ENCODE assay signal across 9 cellular contexts in genomic region chr2:55157474-55157884, GRCh38.
DNase-seq lines count a peak whose midpoint lies in the region; ATAC-seq, FAIRE-seq and TF ChIP-seq lines count a peak whose summit lies in the region.
"Had no signal": no experiment of that assay in that cellular context is flagged by ENCODE, and none has a peak within 500 bp of the region (broad histone marks: within the 10 kb centered on the region; RNA-seq: fewer than 3 reads in every experiment).

No MANE protein-coding gene starts in this region.

- H3K4me3 ChIP-seq in GM23248, result no peak overlapping the region
- no peak overlapping the region for H3K4me3 ChIP-seq in fibroblast of villous mesenchyme (ENCODE audit: low read depth, low read length)
- no peak overlapping the region for H3K4me3 ChIP-seq in colonic mucosa
- H3K4me3 ChIP-seq: SJCRH30 had no signal

- H3K36me3 ChIP-seq in GM23248 (ENCODE audit: low read depth), result no peaks in the 10 kb centered on the region
- H3K36me3 ChIP-seq in colonic mucosa, result no peaks in the 10 kb centered on the region
- H3K36me3 ChIP-seq: SJCRH30 had no signal

- peak overlapping the region; percentile 63 for H3K27ac ChIP-seq in GM23248
- no peak overlapping the region for H3K27ac ChIP-seq in colonic mucosa
- H3K27ac ChIP-seq: SJCRH30 had no signal

- FAIRE-seq in frontal cortex (lab: Jason Lieb, UNC), result no peak

- H4K20me1 ChIP-seq in GM23248 (ENCODE audit: insufficient read depth), result no peaks in the 10 kb centered on the region

- no peaks in the 10 kb centered on the region for H3K27me3 ChIP-seq in GM23248 (replicated peaks; ENCODE audit: insufficient read depth)
- no peaks in the 10 kb centered on the region for H3K27me3 ChIP-seq in colonic mucosa
- H3K27me3 ChIP-seq: SJCRH30 had no signal

- DNase-seq in GM23248 (peak; percentile 91), fibroblast of villous mesenchyme (ENCODE audit: low read depth) (peak; percentile 64), NCI-H187 treated with DMSO at 0.1 percent for 48 hours (lab: John Stamatoyannopoulos, UW) (no peak), frontal cortex (ENCODE audit: low spot score in 2 of 2) (no peak), colonic mucosa (no peak)
- no peak for DNase-seq in stimulated activated naive CD8-positive, alpha-beta T cell treated with anti-CD3 and anti-CD28 coated beads, Interleukin-15, Interleukin-2, amounts not matched to agents 100 U/mL and 50 U/mL, for 24 hours
- DNase-seq in activated CD8-positive, alpha-beta memory T cell treated with anti-CD3 and anti-CD28 coated beads, Interleukin-2, amount 50 U/mL, for 4 hours, result no peak

- 0 out of 3 replicates have a peak, but pooled peaks have one; percentile 2 for ATAC-seq in SK-N-SH treated with all-trans-retinoic acid at 6 μM for 48 hours
- ATAC-seq in stimulated activated naive CD8-positive, alpha-beta T cell treated with anti-CD3 and anti-CD28 coated beads, Interleukin-15, Interleukin-2, amounts not matched to agents 100 U/mL and 50 U/mL, for 24 hours, result peak; percentile 51

- WGBS in GM23248 (ENCODE audit: low coverage in 1 of 2, low lambda C conversion rate in 2 of 2, missing lambda C conversion rate in 2 of 2), 2 experiments, result 4 to 8% methylated on average over 2 of the region's 2 CpGs

- H3F3A ChIP-seq in GM23248 (ENCODE audit: insufficient read depth), result peaks cover 54% of the 10 kb centered on the region

- intact Hi-C loops in colonic mucosa (cut with DNase I), result no loop called here

- H3K9me2 ChIP-seq in GM23248 (ENCODE audit: insufficient read depth), result no peaks in the 10 kb centered on the region

- in situ Hi-C loops in GM23248 (cut with MboI), result no loop called here

- peak; percentile 10 for TF ChIP-seq CTCF in fibroblast of villous mesenchyme (IDR thresholded peaks at IDR 0.05; ENCODE audit: insufficient read depth, low read depth, low read length)
- no peak for TF ChIP-seq CTCF in colonic mucosa (IDR thresholded peaks at IDR 0.05)

- H3K4me2 ChIP-seq in GM23248 (ENCODE audit: unreplicated experiment), result peak overlapping the region; percentile 74

- H3K9me3 ChIP-seq in GM23248 (ENCODE audit: low read depth), result no peaks in the 10 kb centered on the region
- no peaks in the 10 kb centered on the region for H3K9me3 ChIP-seq in colonic mucosa
- H3K9me3 ChIP-seq: SJCRH30 had no signal

- 0 out of 2 replicates have a peak, but pooled peaks cover 8% of the 10 kb centered on the region for H3K79me2 ChIP-seq in GM23248 (ENCODE audit: insufficient read depth)

- H3K9ac ChIP-seq in GM23248 (no peak overlapping the region), colonic mucosa (ENCODE audit: low read depth in 2 of 2, low read length in 2 of 2) (no peak overlapping the region)

- peaks cover 68% of the 10 kb centered on the region for H3K4me1 ChIP-seq in GM23248 (ENCODE audit: insufficient read depth)
- peaks cover 28% of the 10 kb centered on the region for H3K4me1 ChIP-seq in colonic mucosa

- no peak overlapping the region for H2AFZ ChIP-seq in GM23248

TF ChIP-seq in SK-N-SH treated with all-trans-retinoic acid at 6 μM for 48 hours, 23 proteins besides CTCF, POLR2A, EP300 and RAD21:
- TF ChIP-seq SNAI2 (CRISPR knock-in tag; IDR thresholded peaks at IDR 0.05) (no peak), ESRRG (CRISPR knock-in tag; IDR thresholded peaks at IDR 0.05) (no peak), RARB (CRISPR knock-in tag; IDR thresholded peaks at IDR 0.05) (no peak), CSRNP3 (CRISPR knock-in tag; IDR thresholded peaks at IDR 0.05) (no peak), ZC3H10 (CRISPR knock-in tag; IDR thresholded peaks at IDR 0.05) (no peak), CREB5 (CRISPR knock-in tag; IDR thresholded peaks at IDR 0.05; ENCODE audit: low read depth) (no peak), GLIS3 (CRISPR knock-in tag; IDR thresholded peaks at IDR 0.05) (no peak), CSDC2 (CRISPR knock-in tag; IDR thresholded peaks at IDR 0.05) (no peak), PATZ1 (CRISPR knock-in tag; IDR thresholded peaks at IDR 0.05; ENCODE audit: borderline replicate concordance) (no peak), TOX (CRISPR knock-in tag; IDR thresholded peaks at IDR 0.05; ENCODE audit: borderline replicate concordance) (no peak), BACH2 (CRISPR knock-in tag; IDR thresholded peaks at IDR 0.05; ENCODE audit: borderline replicate concordance) (no peak), PPARA (CRISPR knock-in tag; IDR thresholded peaks at IDR 0.05; ENCODE audit: borderline replicate concordance) (no peak)

Comparison
In these comparisons a context has a peak if more than half of its experiments do, and no peak if none do; other contexts are left out.
1. DNase-seq: peak in GM23248 (single experiment) and fibroblast of villous mesenchyme (single experiment); none in stimulated activated naive CD8-positive, alpha-beta T cell treated with anti-CD3 and anti-CD28 coated beads, Interleukin-15, Interleukin-2, amounts not matched to agents 100 U/mL and 50 U/mL, for 24 hours (single experiment), NCI-H187 treated with DMSO at 0.1 percent for 48 hours (single experiment), frontal cortex (0 of 2), colonic mucosa (single experiment) and activated CD8-positive, alpha-beta memory T cell treated with anti-CD3 and anti-CD28 coated beads, Interleukin-2, amount 50 U/mL, for 4 hours (single experiment).